Comparison of ENCODE assay signal across 1 cellular context in genomic region chr19:45792482-45793177, GRCh38.
TF ChIP-seq lines count a peak whose summit lies in the region.

DMWD (minus strand) TSS chr19:45792845; CDS start chr19:45792756, 89 bp downstream.

TF ChIP-seq in SK-N-SH, 30 proteins besides CTCF, POLR2A, EP300 and RAD21 (continued from another document):
- TF ChIP-seq ZBTB33 (IDR thresholded peaks at IDR 0.05; ENCODE audit: borderline replicate concordance, low read depth) (no peak), SIN3A (IDR thresholded peaks at IDR 0.05; ENCODE audit: borderline replicate concordance, low read depth, low read length) (peak; percentile 48; the same call in 1 of the 2 replicates), IRF3 (IDR thresholded peaks at IDR 0.05; ENCODE audit: low read depth, low read length) (no peak), YY1 (IDR thresholded peaks at IDR 0.05; ENCODE audit: low read depth) (peak; percentile 84), RCOR1 (IDR thresholded peaks at IDR 0.05; ENCODE audit: low read length) (no peak), RFX5 (IDR thresholded peaks at IDR 0.05; ENCODE audit: low read length) (peak; percentile 69; the same call in 1 of the 2 replicates), RXRA (IDR thresholded peaks at IDR 0.05; ENCODE audit: borderline replicate concordance, low read depth) (no peak), FOSL2 (IDR thresholded peaks at IDR 0.05; ENCODE audit: borderline replicate concordance, low read depth) (no peak), USF2 (IDR thresholded peaks at IDR 0.05; ENCODE audit: borderline replicate concordance, low read depth, low read length) (no peak), USF1 (IDR thresholded peaks at IDR 0.05; ENCODE audit: borderline replicate concordance, low read depth) (no peak), GABPA (IDR thresholded peaks at IDR 0.05; ENCODE audit: low read depth) (peak; percentile 88), FOXJ3 (CRISPR knock-in tag; IDR thresholded peaks at IDR 0.05) (no peak), CHD2 (IDR thresholded peaks at IDR 0.05; ENCODE audit: low read length, partially characterized antibody) (peak; percentile 12), MXI1 (IDR thresholded peaks at IDR 0.05; ENCODE audit: low read depth, low read length) (peak; percentile 96), NRF1 (IDR thresholded peaks at IDR 0.05; ENCODE audit: low read depth, low read length) (no peak)
